12 cellular contexts compared by ENCODE assay signal in the genomic region with DNA sequence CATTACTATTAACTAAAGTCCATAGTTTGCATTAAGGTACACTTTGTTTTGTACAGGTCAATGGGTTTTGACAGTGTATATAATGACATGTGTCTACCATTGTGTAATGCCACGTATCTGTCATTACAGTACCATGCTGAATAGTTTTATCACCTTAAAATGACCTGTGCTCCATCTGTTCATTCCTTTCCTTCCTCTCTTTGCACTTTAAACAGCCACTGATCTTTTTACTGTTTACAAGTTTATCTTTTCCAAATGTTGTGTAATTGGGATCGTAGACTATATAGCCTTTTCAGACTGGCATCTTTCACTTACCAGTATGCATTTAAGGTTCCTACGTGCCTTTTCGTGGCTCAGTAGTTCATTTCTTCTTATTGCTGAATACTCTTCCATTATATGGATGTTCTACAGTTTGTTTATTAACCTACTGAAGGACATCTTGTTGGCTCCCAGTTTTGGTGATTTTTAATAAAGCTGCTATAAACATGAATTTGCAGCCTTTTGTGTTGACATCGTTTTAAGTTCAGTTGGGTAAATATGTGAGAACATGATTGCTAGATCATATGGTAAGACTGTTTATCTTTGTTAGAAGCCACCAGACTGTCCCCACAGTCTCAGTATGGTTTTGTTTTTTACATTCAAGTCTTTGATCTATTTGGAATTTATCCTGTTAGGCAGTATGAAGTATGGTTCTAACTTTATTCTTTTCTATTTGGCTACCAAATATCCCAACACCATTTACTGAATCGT. TPM values are rescaled to one million over a fixed set of nuclear protein-coding genes. Genes with fewer than 3 reads are reported as not detected.
DNase-seq lines count a peak whose midpoint lies in the region; ATAC-seq lines count a peak whose summit lies in the region.
"Had no signal": no experiment of that assay in that cellular context is flagged by ENCODE, and none has a peak within 500 bp of the region (broad histone marks: within the 10 kb centered on the region; RNA-seq: fewer than 3 reads in every experiment).

No MANE protein-coding gene starts in this region.

- H3K4me3 ChIP-seq in aorta (ENCODE audit: low read length in 2 of 2): no peak overlapping the region
- no peak overlapping the region for H3K4me3 ChIP-seq in MG63

- intact Hi-C loops in left colon (cut with DNase I, micrococcal nuclease) (no loop called here), aorta (cut with DNase I) (loop anchor here in 1 of 2 donors (10.0 kb wide), 1 partner anchor 54 kb away; the partner anchor contains the start of gene HACD1)

- H3K27ac ChIP-seq in aorta (ENCODE audit: low read depth in 1 of 2, low read length in 2 of 2): no peak overlapping the region

- H3K36me3 ChIP-seq in aorta (ENCODE audit: control insufficient read depth in 1 of 2, insufficient read depth in 2 of 2, low read length in 1 of 2) (no peaks in the 10 kb centered on the region), MG63 (peaks cover 7% of the 10 kb centered on the region; the same call in 1 of the 2 replicates)

- 87 to 92% methylated on average over 6 of the region's 6 CpGs for WGBS in aorta, 2 donors

- ATAC-seq in GM18508 (IDR thresholded peaks at IDR 0.05; ENCODE audit: insufficient read depth, unreplicated experiment): peak; percentile 9
- ATAC-seq in GM21526 (IDR thresholded peaks at IDR 0.05; ENCODE audit: low FRiP score, unreplicated experiment): peak; percentile 23
- peak; percentile 41 for ATAC-seq in HG03520 (IDR thresholded peaks at IDR 0.05; ENCODE audit: unreplicated experiment)
- peak; percentile 55 for ATAC-seq in left colon
- no peak for ATAC-seq in aorta (ENCODE audit: low FRiP score)
- ATAC-seq: SK-N-SH treated with all-trans-retinoic acid at 6 μM for 48 hours had no signal

- no peaks in the 10 kb centered on the region for H3K4me1 ChIP-seq in aorta (ENCODE audit: control insufficient read depth in 1 of 2, insufficient read depth in 2 of 2, low read length in 2 of 2)

- H3K9me3 ChIP-seq in aorta (ENCODE audit: control insufficient read depth, low read length): no peaks in the 10 kb centered on the region
- H3K9me3 ChIP-seq in MG63: no peaks in the 10 kb centered on the region

- H3K27me3 ChIP-seq in aorta (ENCODE audit: control insufficient read depth in 1 of 2, insufficient read depth in 2 of 2, low read length in 1 of 2): no peaks in the 10 kb centered on the region
- H3K27me3 ChIP-seq in MG63: no peaks in the 10 kb centered on the region

- DNase-seq in left colon: no peak
- DNase-seq in aorta: no peak
- DNase-seq in MG63: no peak
- DNase-seq in mucosa of gallbladder (ENCODE audit: low spot score): no peak
- no peak for DNase-seq in NCI-H2227 treated with DMSO at 0.1 percent for 48 hours (lab: John Stamatoyannopoulos, UW)
- DNase-seq: DMS53; effector CD8-positive, alpha-beta T cell; occipital lobe had no signal

RNA-seq across cellular contexts. Expression of gene STAM, which starts 24.7 kb away (rescaled TPM):
- total RNA-seq in left colon (10 to 100 TPM; 15.9 to 19.4 TPM), aorta (10 to 100 TPM; 21.8 to 28.6 TPM), mucosa of gallbladder (20.1 TPM)
- 10 to 100 TPM in 1 of 2 donors, 1 to 10 TPM in 1; 8.7 to 10.5 TPM for polyA plus RNA-seq in aorta
- 9.3 and 13.6 TPM in 2 replicates for total RNA-seq in MG63 (2014; rRNA removed; shearing (Covaris generic); ENCODE audit: low replicate concordance)

RNA-seq across cellular contexts. Expression of gene HACD1, which starts 51.4 kb away (rescaled TPM):
- 1 to 10 TPM; 3.2 to 6.1 TPM for total RNA-seq in left colon
- 100 to 1,000 TPM in 1 of 2 donors, 10 to 100 TPM in 1; 52.8 to 103 TPM for total RNA-seq in aorta
- polyA plus RNA-seq in aorta: 10 to 100 TPM; 38.6 to 39.1 TPM
- total RNA-seq in MG63 (2014; rRNA removed; shearing (Covaris generic); ENCODE audit: low replicate concordance): 37.3 and 71.8 TPM in 2 replicates
- 17.0 TPM for total RNA-seq in mucosa of gallbladder
